Comparison of ENCODE assay signal across 20 cellular contexts in genomic region chr9:105302728-105303127, GRCh38.
"Had no signal": no experiment of that assay in that cellular context is flagged by ENCODE, and none has a peak within 500 bp of the region (broad histone marks: within the 10 kb centered on the region; RNA-seq: fewer than 3 reads in every experiment).

No MANE protein-coding gene starts in this region.

- H3K27me3 ChIP-seq: ovary, sigmoid colon, suprapubic skin, tibial artery had no signal

- H3K27ac ChIP-seq: coronary artery, lower lobe of right lung, ovary, psoas muscle, sigmoid colon, suprapubic skin, tibial artery had no signal

- DNase-seq: dermis blood vessel endothelial cell; effector memory CD8-positive, alpha-beta T cell; hypothalamus; immature natural killer cell; islet precursor cell; kidney glomerular epithelial cell; left ventricle myocardium superior; lower lobe of right lung; natural killer cell; occipital lobe; ovary; posterior cingulate gyrus; psoas muscle; right cardiac atrium; sigmoid colon; stimulated activated CD4-positive, alpha-beta T cell treated with anti-CD3 and anti-CD28 coated beads, Interleukin-2, amount 100 ng/mL, for 48 hours; stimulated activated naive B cell treated with anti-CD40 and anti-IgM and Interleukin-4, amounts not matched to agents 10 μg/mL and 1 μg/mL and 100 μg/mL, for 72 hours; tibial artery had no signal
